In genomic region chr20:50512323-50512722, GRCh38 we compare ENCODE assay signal across 10 cellular contexts. TPM values are rescaled to one million over a fixed set of nuclear protein-coding genes. Genes with fewer than 3 reads are reported as not detected.
A peak's percentile ranks its signal among the peaks of the same experiment; 100 is the strongest.
DNase-seq lines count a peak whose midpoint lies in the region; ATAC-seq, FAIRE-seq and TF ChIP-seq lines count a peak whose summit lies in the region.
"Had no signal": no experiment of that assay in that cellular context is flagged by ENCODE, and none has a peak within 500 bp of the region (broad histone marks: within the 10 kb centered on the region; RNA-seq: fewer than 3 reads in every experiment).

No MANE protein-coding gene starts in this region.

- H3K27ac ChIP-seq in keratinocyte (ENCODE audit: control insufficient read depth, insufficient read depth, low read length) (peak overlapping the region; percentile 87), subcutaneous abdominal adipose tissue (ENCODE audit: low read depth, low read length) (no peak overlapping the region)

- no peaks in the 10 kb centered on the region for H3K9me3 Mint-ChIP-seq in activated CD8-positive, alpha-beta memory T cell treated with anti-CD3 and anti-CD28 coated beads, Interleukin-2, amount 10 ng/mL, durations not matched to agents 7 days and 5 days (ENCODE audit: low read depth)
- no peaks in the 10 kb centered on the region for H3K9me3 Mint-ChIP-seq in activated naive CD8-positive, alpha-beta T cell treated with anti-CD3 and anti-CD28 coated beads for 36 hours

- peaks cover 40% of the 10 kb centered on the region for H3K4me1 ChIP-seq in keratinocyte (ENCODE audit: control insufficient read depth, extremely low read depth, insufficient read depth, low read length)
- H3K4me1 ChIP-seq in subcutaneous abdominal adipose tissue (ENCODE audit: control insufficient read depth in 5 of 5, insufficient read depth in 5 of 5, low read length in 5 of 5): peaks cover 8 to 66% (median 43%) of the 10 kb centered on the region in 5 donors

- DNase-seq in activated CD8-positive, alpha-beta memory T cell treated with anti-CD3 and anti-CD28 coated beads, Interleukin-2, amount 10 ng/mL, durations not matched to agents 7 days and 5 days: no peak
- DNase-seq in activated CD8-positive, alpha-beta memory T cell treated with anti-CD3 and anti-CD28 coated beads for 24 hours: no peak
- DNase-seq in activated naive CD8-positive, alpha-beta T cell treated with anti-CD3 and anti-CD28 coated beads for 36 hours: no peak
- DNase-seq in keratinocyte (ENCODE audit: low read depth, low spot score) (no peak), AG20443 (ENCODE audit: low spot score) (no peak), COR-L47 (lab: John Stamatoyannopoulos, UW) (no peak)
- DNase-seq: BE2C had no signal

- FAIRE-seq in keratinocyte (lab: Jason Lieb, UNC): no peak
- FAIRE-seq: colon had no signal

- H3K9me1 ChIP-seq in keratinocyte (ENCODE audit: control insufficient read depth, extremely low read depth, insufficient read depth, low read length): no peaks in the 10 kb centered on the region

- H3K27ac Mint-ChIP-seq in activated CD8-positive, alpha-beta memory T cell treated with anti-CD3 and anti-CD28 coated beads, Interleukin-2, amount 10 ng/mL, durations not matched to agents 7 days and 5 days: peak overlapping the region; percentile 81
- peak overlapping the region; percentile 68 for H3K27ac Mint-ChIP-seq in activated naive CD8-positive, alpha-beta T cell treated with anti-CD3 and anti-CD28 coated beads for 36 hours

- CTCF ChIA-PET in activated CD8-positive, alpha-beta memory T cell treated with anti-CD3 and anti-CD28 coated beads, Interleukin-2, amount 10 ng/mL, durations not matched to agents 7 days and 5 days (lab: Charles Lee): interaction anchor here (0.8 to 6.8 kb wide), 11 partner anchors 9 to 356 kb away, joined by 3 to 40 read pairs (median 7); no protein-coding TSS in a partner anchor

- peak overlapping the region; percentile 91 for H3K9ac ChIP-seq in keratinocyte (ENCODE audit: control insufficient read depth, extremely low read depth, insufficient read depth, low read length)
- H3K9ac ChIP-seq in subcutaneous abdominal adipose tissue (ENCODE audit: low read length in 5 of 5): peak overlapping the region in 3 of 5 donors; percentile 93 to 98 (median 98)

- H2AFZ ChIP-seq in keratinocyte (ENCODE audit: control insufficient read depth, low read length): no peak overlapping the region

- H3K4me2 ChIP-seq in keratinocyte (ENCODE audit: control insufficient read depth, extremely low read depth, insufficient read depth, low read depth, low read length): peak overlapping the region; percentile 76

- H3K36me3 ChIP-seq in keratinocyte (ENCODE audit: control insufficient read depth in 2 of 2, extremely low read depth in 1 of 2, insufficient read depth in 2 of 2, low read length in 2 of 2) (no peaks in the 10 kb centered on the region), subcutaneous abdominal adipose tissue (ENCODE audit: control insufficient read depth in 5 of 5, insufficient read depth in 5 of 5, low read length in 5 of 5) (no peaks in the 10 kb centered on the region)
- H3K36me3 ChIP-seq: BE2C had no signal

- H3K4me3 ChIP-seq in keratinocyte (ENCODE audit: control insufficient read depth in 2 of 3, extremely low read depth in 1 of 3, insufficient read depth in 2 of 3, low read depth in 1 of 3, low read length in 3 of 3): peak overlapping the region; percentile 91 to 99 (median 97)
- peak overlapping the region; percentile 9 to 100 (median 91) for H3K4me3 ChIP-seq in subcutaneous abdominal adipose tissue (ENCODE audit: low read depth in 1 of 5, low read length in 5 of 5)

- H3K27me3 Mint-ChIP-seq in activated CD8-positive, alpha-beta memory T cell treated with anti-CD3 and anti-CD28 coated beads, Interleukin-2, amount 10 ng/mL, durations not matched to agents 7 days and 5 days: no peaks in the 10 kb centered on the region
- H3K27me3 Mint-ChIP-seq in activated naive CD8-positive, alpha-beta T cell treated with anti-CD3 and anti-CD28 coated beads for 36 hours: no peaks in the 10 kb centered on the region

- no peak for ATAC-seq in activated CD8-positive, alpha-beta memory T cell treated with anti-CD3 and anti-CD28 coated beads, Interleukin-2, amount 10 ng/mL, durations not matched to agents 7 days and 5 days
- no peak for ATAC-seq in GM18870 (IDR thresholded peaks at IDR 0.05; ENCODE audit: unreplicated experiment)

- H3K36me3 Mint-ChIP-seq in activated CD8-positive, alpha-beta memory T cell treated with anti-CD3 and anti-CD28 coated beads, Interleukin-2, amount 10 ng/mL, durations not matched to agents 7 days and 5 days: peaks cover 32% of the 10 kb centered on the region
- H3K36me3 Mint-ChIP-seq in activated naive CD8-positive, alpha-beta T cell treated with anti-CD3 and anti-CD28 coated beads for 36 hours: peaks cover 23% of the 10 kb centered on the region

- H3K27me3 ChIP-seq in keratinocyte (ENCODE audit: control insufficient read depth, extremely low read depth, insufficient read depth, low read length) (no peaks in the 10 kb centered on the region), subcutaneous abdominal adipose tissue (ENCODE audit: control insufficient read depth in 5 of 5, insufficient read depth in 4 of 5, low read length in 5 of 5) (no peaks in the 10 kb centered on the region)
- H3K27me3 ChIP-seq: BE2C had no signal

- H3K4me1 Mint-ChIP-seq in activated CD8-positive, alpha-beta memory T cell treated with anti-CD3 and anti-CD28 coated beads, Interleukin-2, amount 10 ng/mL, durations not matched to agents 7 days and 5 days: peaks cover 59% of the 10 kb centered on the region
- peaks cover 64% of the 10 kb centered on the region for H3K4me1 Mint-ChIP-seq in activated naive CD8-positive, alpha-beta T cell treated with anti-CD3 and anti-CD28 coated beads for 36 hours

- dilution Hi-C loops in keratinocyte (cut with MboI; ENCODE audit: extremely low pct_ligation_motif_present, low sequenced_read_pairs): no loop called here

- H3K79me2 ChIP-seq in keratinocyte (ENCODE audit: control insufficient read depth, insufficient read depth, low read length): peaks cover 69% of the 10 kb centered on the region

- H3K9me3 ChIP-seq in keratinocyte (ENCODE audit: control insufficient read depth, low read depth, low read length) (no peaks in the 10 kb centered on the region), subcutaneous abdominal adipose tissue (ENCODE audit: control insufficient read depth in 5 of 5, low read length in 5 of 5) (no peaks in the 10 kb centered on the region)
- H3K9me3 ChIP-seq: BE2C had no signal

- H4K20me1 ChIP-seq in keratinocyte (ENCODE audit: control insufficient read depth, extremely low read depth, insufficient read depth, low read length): peaks cover 7% of the 10 kb centered on the region

- H3K4me3 Mint-ChIP-seq in activated CD8-positive, alpha-beta memory T cell treated with anti-CD3 and anti-CD28 coated beads, Interleukin-2, amount 10 ng/mL, durations not matched to agents 7 days and 5 days: peak overlapping the region; percentile 95
- peak overlapping the region; percentile 93 for H3K4me3 Mint-ChIP-seq in activated naive CD8-positive, alpha-beta T cell treated with anti-CD3 and anti-CD28 coated beads for 36 hours

- TF ChIP-seq CTCF in keratinocyte (optimal IDR thresholded peaks at IDR 0.05 in 1 of 3, IDR thresholded peaks at IDR 0.05 in 1 of 3, conservative IDR thresholded peaks at IDR 0.05 in 1 of 3; ENCODE audit: extremely low read depth in 1 of 3, insufficient read depth in 2 of 3, low read length in 3 of 3): no peak

RNA-seq across cellular contexts. Expression of gene PTPN1, which starts 2.1 kb away (rescaled TPM):
- total RNA-seq in activated CD8-positive, alpha-beta memory T cell treated with anti-CD3 and anti-CD28 coated beads, Interleukin-2, amount 10 ng/mL, durations not matched to agents 7 days and 5 days: 10 to 100 TPM; 62.5 to 74.7 TPM
- 10 to 100 TPM; 53.0 to 54.0 TPM for total RNA-seq in activated naive CD8-positive, alpha-beta T cell treated with anti-CD3 and anti-CD28 coated beads for 36 hours
- polyA plus RNA-seq in keratinocyte: 53.3 to 67.4 TPM (median 61.6 TPM) in 3 replicates
- polyA plus RNA-seq in keratinocyte (2011; ENCODE audit: low read depth): 14.0 TPM
- 71.8 and 85.6 TPM in 2 replicates for polyA plus RNA-seq in keratinocyte (2011; cell fraction: cytosol; rRNA removed)
- polyA plus RNA-seq in keratinocyte (2011; cell fraction: nucleus; rRNA removed): 107 and 110 TPM in 2 replicates
- 42.2 and 66.1 TPM in 2 replicates for polyA plus RNA-seq in keratinocyte (2012; ENCODE audit: low replicate concordance)
- 65.6 to 73.7 TPM (median 70.3 TPM) in 3 replicates for polyA minus RNA-seq in keratinocyte
- 61.6 TPM for polyA minus RNA-seq in keratinocyte (2011; cell fraction: cytosol; rRNA and poly(A)+ RNA removed)
- 38.7 and 64.7 TPM in 2 replicates for polyA minus RNA-seq in keratinocyte (2011; cell fraction: nucleus; rRNA and poly(A)+ RNA removed)
